8 cellular contexts compared by ENCODE assay signal in genomic region chr11:83063073-83063754, GRCh38. TPM values are rescaled to one million over a fixed set of nuclear protein-coding genes. Genes with fewer than 3 reads are reported as not detected.
DNase-seq lines count a peak whose midpoint lies in the region; ATAC-seq and TF ChIP-seq lines count a peak whose summit lies in the region.

No MANE protein-coding gene starts in this region.

- WGBS in stomach, 5 donors, result 49 to 57% (median 50%) methylated on average over 7 of the region's 7 CpGs

- H3K9ac ChIP-seq in SK-N-MC (ENCODE audit: insufficient read length), result peak overlapping the region; percentile 19

- no peak for TF ChIP-seq POLR2A in stomach (IDR thresholded peaks at IDR 0.05)

- H3K27ac ChIP-seq in SK-N-MC (peak overlapping the region; percentile 83), stomach (peak overlapping the region in 4 of 5 donors; percentile 11 to 67 (median 32))

- H3K9me3 ChIP-seq in SK-N-MC (ENCODE audit: low read depth, low read length) (no peaks in the 10 kb centered on the region), stomach (no peaks in the 10 kb centered on the region)

- peak; percentile 77 for ATAC-seq in GM18861 (IDR thresholded peaks at IDR 0.05; ENCODE audit: unreplicated experiment)
- peak; percentile 63 for ATAC-seq in HG02973 (IDR thresholded peaks at IDR 0.05; ENCODE audit: unreplicated experiment)

- H3K27me3 ChIP-seq in stomach, result no peaks in the 10 kb centered on the region

- no peak for TF ChIP-seq CTCF in stomach (IDR thresholded peaks at IDR 0.05)

- DNase-seq in AG08395 (ENCODE audit: low spot score) (peak; percentile 43), SK-N-MC (ENCODE audit: low read depth, low spot score) (peak; percentile 62), germinal center (ENCODE audit: low spot score) (peak; percentile 73), stomach (no peak), NCI-H2029 treated with DMSO at 0.1 percent for 48 hours (lab: John Stamatoyannopoulos, UW) (no peak), NCI-H524 treated with DMSO at 0.1 percent for 48 hours (lab: John Stamatoyannopoulos, UW) (no peak)

- H3K36me3 ChIP-seq in SK-N-MC (ENCODE audit: insufficient read depth, low read length) (no peaks in the 10 kb centered on the region), stomach (no peaks in the 10 kb centered on the region)

- H3K4me3 ChIP-seq in SK-N-MC (peak overlapping the region; percentile 71), stomach (peak overlapping the region in 1 of 4 donors; percentile 0)

- intact Hi-C loops in stomach (cut with DNase I; ENCODE audit: low total_unique reads), result no loop called here

- H3K4me1 ChIP-seq in stomach, result peaks cover 0 to 30% (median 17%) of the 10 kb centered on the region in 4 donors

- TF ChIP-seq EP300 in stomach (IDR thresholded peaks at IDR 0.05), result no peak

RNA-seq across cellular contexts. Expression of gene RAB30, which starts 8.5 kb away (rescaled TPM):
- total RNA-seq in stomach, result 10 to 100 TPM in 1 of 5 donors, 1 to 10 TPM in 3, under 1 TPM in 1; 0.29 to 14.0 (median 3.9) TPM
- polyA plus RNA-seq in stomach, result 1 to 10 TPM; 1.5 to 5.3 (median 2.2) TPM

Comparison
In these comparisons a context has a peak if more than half of its experiments do, and no peak if none do; other contexts are left out.
1. DNase-seq: peak in AG08395 (single experiment), SK-N-MC (single experiment) and germinal center (single experiment); none in stomach (single experiment), NCI-H2029 treated with DMSO at 0.1 percent for 48 hours (single experiment) and NCI-H524 treated with DMSO at 0.1 percent for 48 hours (single experiment).